Comparison of ENCODE assay signal across 20 cellular contexts in genomic region chr13:75841905-75842304, GRCh38.
DNase-seq lines count a peak whose midpoint lies in the region; ATAC-seq and TF ChIP-seq lines count a peak whose summit lies in the region.
"Had no signal": no experiment of that assay in that cellular context is flagged by ENCODE, and none has a peak within 500 bp of the region (broad histone marks: within the 10 kb centered on the region; RNA-seq: fewer than 3 reads in every experiment).

No MANE protein-coding gene starts in this region.

- no peak overlapping the region for H3K27ac ChIP-seq in CD4-positive, alpha-beta T cell (ENCODE audit: low read depth, low read length)
- no peak overlapping the region for H3K27ac ChIP-seq in CD8-positive, alpha-beta T cell (ENCODE audit: low read depth, low read length)
- H3K27ac ChIP-seq: C4-2B had no signal

- H3K27me3 Mint-ChIP-seq in CD4-positive, alpha-beta T cell: no peaks in the 10 kb centered on the region
- no peaks in the 10 kb centered on the region for H3K27me3 Mint-ChIP-seq in CD8-positive, alpha-beta T cell (ENCODE audit: low read depth)
- no peaks in the 10 kb centered on the region for H3K27me3 Mint-ChIP-seq in activated T-helper 17 cell treated with anti-CD3 and anti-CD28 coated beads, Interleukin-2, amount 50 U/mL, for 72 hours
- no peaks in the 10 kb centered on the region for H3K27me3 Mint-ChIP-seq in naive thymus-derived CD8-positive, alpha-beta T cell
- H3K27me3 Mint-ChIP-seq: IgD-negative memory B cell had no signal

- H3K27ac Mint-ChIP-seq in CD4-positive, alpha-beta T cell: peak overlapping the region; percentile 56
- peak overlapping the region; percentile 2 for H3K27ac Mint-ChIP-seq in CD8-positive, alpha-beta T cell
- peak overlapping the region; percentile 38 for H3K27ac Mint-ChIP-seq in activated T-helper 17 cell treated with anti-CD3 and anti-CD28 coated beads, Interleukin-2, amount 50 U/mL, for 72 hours
- peak overlapping the region; percentile 2 to 78 (median 34) for H3K27ac Mint-ChIP-seq in naive thymus-derived CD8-positive, alpha-beta T cell
- H3K27ac Mint-ChIP-seq: GM23338, IgD-negative memory B cell had no signal

- no peak for DNase-seq in CD4-positive, alpha-beta T cell
- DNase-seq in CD8-positive, alpha-beta T cell: no peak
- peak in 3 of 10 donors; percentile 1 to 38 (median 30) for DNase-seq in naive thymus-derived CD8-positive, alpha-beta T cell
- DNase-seq in left ventricle myocardium superior: no peak
- no peak for DNase-seq in D341Med (ENCODE audit: low spot score)
- DNase-seq in effector CD4-positive, alpha-beta T cell: no peak
- DNase-seq: AML-193; COR-L47; GDM1; MM.1S; NCI-H1092 treated with DMSO at 0.1 percent for 48 hours; NCI-H146; NCI-H2081; NK-92 treated with Interleukin-12 subunit alpha and Interleukin-12 subunit beta, amount 100 ng/mL, for 24 hours had no signal

- H3K9me3 ChIP-seq in CD4-positive, alpha-beta T cell (ENCODE audit: control insufficient read depth, low read length): no peaks in the 10 kb centered on the region
- H3K9me3 ChIP-seq in CD8-positive, alpha-beta T cell (ENCODE audit: low read length): no peaks in the 10 kb centered on the region

- H3K36me3 Mint-ChIP-seq in CD4-positive, alpha-beta T cell (ENCODE audit: low read depth): peaks cover 89% of the 10 kb centered on the region
- peaks cover 69% of the 10 kb centered on the region for H3K36me3 Mint-ChIP-seq in CD8-positive, alpha-beta T cell
- peaks cover 35% of the 10 kb centered on the region for H3K36me3 Mint-ChIP-seq in activated T-helper 17 cell treated with anti-CD3 and anti-CD28 coated beads, Interleukin-2, amount 50 U/mL, for 72 hours (ENCODE audit: low read depth)
- H3K36me3 Mint-ChIP-seq in naive thymus-derived CD8-positive, alpha-beta T cell: peaks cover 26 to 86% (median 48%) of the 10 kb centered on the region in 3 donors

- H3K4me1 Mint-ChIP-seq in CD4-positive, alpha-beta T cell (ENCODE audit: low read depth): peaks cover 26% of the 10 kb centered on the region
- H3K4me1 Mint-ChIP-seq in CD8-positive, alpha-beta T cell (ENCODE audit: low read depth): peaks cover 16% of the 10 kb centered on the region
- no peaks in the 10 kb centered on the region for H3K4me1 Mint-ChIP-seq in activated T-helper 17 cell treated with anti-CD3 and anti-CD28 coated beads, Interleukin-2, amount 50 U/mL, for 72 hours
- H3K4me1 Mint-ChIP-seq in naive thymus-derived CD8-positive, alpha-beta T cell: peaks cover 9 to 19% (median 11%) of the 10 kb centered on the region in 4 donors

- H3K27me3 ChIP-seq in CD4-positive, alpha-beta T cell (ENCODE audit: control insufficient read depth, insufficient read depth, low read length): no peaks in the 10 kb centered on the region
- no peaks in the 10 kb centered on the region for H3K27me3 ChIP-seq in CD8-positive, alpha-beta T cell (ENCODE audit: insufficient read depth, low read length)

- H3K4me3 ChIP-seq in CD8-positive, alpha-beta T cell (ENCODE audit: low read depth, low read length): no peak overlapping the region
- H3K4me3 ChIP-seq: GM23338 had no signal

- TF ChIP-seq CTCF in CD4-positive, alpha-beta T cell (IDR thresholded peaks at IDR 0.05): no peak
- TF ChIP-seq CTCF in CD8-positive, alpha-beta T cell (IDR thresholded peaks at IDR 0.05): no peak

- peaks cover 8% of the 10 kb centered on the region for H3K36me3 ChIP-seq in CD8-positive, alpha-beta T cell (ENCODE audit: insufficient read depth, low read length)

- H3K4me1 ChIP-seq in CD8-positive, alpha-beta T cell (ENCODE audit: insufficient read depth, low read length): peaks cover 3% of the 10 kb centered on the region

- intact Hi-C loops in CD4-positive, alpha-beta T cell (cut with DNase I, micrococcal nuclease): no loop called here
- intact Hi-C loops in CD8-positive, alpha-beta T cell (cut with DNase I, micrococcal nuclease): loop anchor here in 1 of 2 experiments (1.0 to 5.0 kb wide), 2 partner anchors 80 to 144 kb away; no protein-coding TSS in a partner anchor
- intact Hi-C loops in left ventricle myocardium superior (cut with micrococcal nuclease): no loop called here

- peak; percentile 39 for ATAC-seq in CD4-positive, alpha-beta T cell (ENCODE audit: poor library complexity)
- no peak for ATAC-seq in CD8-positive, alpha-beta T cell
- no peak for ATAC-seq in activated T-helper 17 cell treated with anti-CD3 and anti-CD28 coated beads, Interleukin-2, amount 50 U/mL, for 72 hours (replicated peaks)
- peak; percentile 20 to 74 for ATAC-seq in naive thymus-derived CD8-positive, alpha-beta T cell
- no peak for ATAC-seq in left ventricle myocardium superior
- ATAC-seq: GM23338, HCT116, Right ventricle myocardium inferior had no signal

- no peaks in the 10 kb centered on the region for H3K9me3 Mint-ChIP-seq in CD4-positive, alpha-beta T cell
- no peaks in the 10 kb centered on the region for H3K9me3 Mint-ChIP-seq in CD8-positive, alpha-beta T cell
- H3K9me3 Mint-ChIP-seq in activated T-helper 17 cell treated with anti-CD3 and anti-CD28 coated beads, Interleukin-2, amount 50 U/mL, for 72 hours: no peaks in the 10 kb centered on the region
- H3K9me3 Mint-ChIP-seq in naive thymus-derived CD8-positive, alpha-beta T cell: peaks cover 0 to 5% (median 0%) of the 10 kb centered on the region in 9 donors
- H3K9me3 Mint-ChIP-seq: GM23338 had no signal

- CTCF ChIA-PET in CD4-positive, alpha-beta T cell (lab: Charles Lee): no interaction called here
- CTCF ChIA-PET in CD8-positive, alpha-beta T cell (lab: Charles Lee): interaction anchor here (3.9 kb wide), 1 partner anchor 146 kb away, joined by 17 read pairs; no protein-coding TSS in a partner anchor

- H3K4me3 Mint-ChIP-seq in CD4-positive, alpha-beta T cell: no peak overlapping the region
- H3K4me3 Mint-ChIP-seq in CD8-positive, alpha-beta T cell: no peak overlapping the region
- H3K4me3 Mint-ChIP-seq in activated T-helper 17 cell treated with anti-CD3 and anti-CD28 coated beads, Interleukin-2, amount 50 U/mL, for 72 hours: no peak overlapping the region
- H3K4me3 Mint-ChIP-seq in naive thymus-derived CD8-positive, alpha-beta T cell: no peak overlapping the region
- H3K4me3 Mint-ChIP-seq: GM23338, IgD-negative memory B cell had no signal

- POLR2A ChIA-PET in CD4-positive, alpha-beta T cell (lab: Charles Lee): interaction anchor here (0.8 kb wide), 1 partner anchor 82 kb away, joined by 3 read pairs; no protein-coding TSS in a partner anchor
- POLR2A ChIA-PET in CD8-positive, alpha-beta T cell (lab: Charles Lee): no interaction called here
- POLR2A ChIA-PET in naive thymus-derived CD8-positive, alpha-beta T cell (lab: Charles Lee): no interaction called here

Comparison
In these comparisons a context has a peak if more than half of its experiments do, and no peak if none do; other contexts are left out.
1. ATAC-seq: peak in CD4-positive, alpha-beta T cell (single experiment) and naive thymus-derived CD8-positive, alpha-beta T cell (2 of 2); none in CD8-positive, alpha-beta T cell (single experiment), activated T-helper 17 cell treated with anti-CD3 and anti-CD28 coated beads, Interleukin-2, amount 50 U/mL, for 72 hours (single experiment) and left ventricle myocardium superior (single experiment).
2. H3K27ac Mint-ChIP-seq: peak in every context shown above with its lines; median percentile 56 in CD4-positive, alpha-beta T cell; 38 in activated T-helper 17 cell treated with anti-CD3 and anti-CD28 coated beads, Interleukin-2, amount 50 U/mL, for 72 hours; 34 in naive thymus-derived CD8-positive, alpha-beta T cell; 2 in CD8-positive, alpha-beta T cell.